Comparison of ENCODE assay signal across 1 cellular context in the genomic region with DNA sequence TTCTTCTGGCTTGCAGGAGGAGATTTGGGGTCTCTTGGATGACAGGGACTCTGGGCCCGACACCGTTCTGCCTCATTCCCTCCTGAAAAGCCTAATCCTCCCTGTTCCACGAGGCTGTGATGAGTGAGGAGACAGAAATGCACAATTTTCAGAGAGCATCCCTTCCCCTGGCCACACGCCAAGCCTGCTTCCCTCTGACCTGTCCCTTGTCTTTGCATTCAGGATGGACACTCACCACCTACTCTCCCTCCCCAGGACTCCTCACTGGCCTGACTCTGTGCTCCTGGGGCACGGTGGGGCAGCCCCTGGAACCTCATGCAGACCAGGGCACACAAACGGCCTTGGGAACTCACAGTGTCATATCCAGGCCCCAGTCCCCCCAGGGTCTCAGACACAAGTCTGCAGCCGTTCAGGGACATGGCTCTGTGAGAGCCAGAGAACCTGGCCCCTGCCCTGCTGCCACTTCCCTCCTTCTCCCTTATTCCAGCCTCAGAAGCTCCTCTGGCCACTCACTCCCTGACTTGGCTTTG.
TF ChIP-seq lines count a peak whose summit lies in the region.

No MANE protein-coding gene starts in this region.

TF ChIP-seq in GM23338, 12 proteins besides CTCF, POLR2A, EP300 and RAD21:
- TF ChIP-seq STAT1 (IDR thresholded peaks at IDR 0.05; ENCODE audit: unreplicated experiment) (no peak), EZH2phosphoT487 (IDR thresholded peaks at IDR 0.05; ENCODE audit: unreplicated experiment) (no peak), JUNB (IDR thresholded peaks at IDR 0.05; ENCODE audit: unreplicated experiment) (no peak), NANOG (IDR thresholded peaks at IDR 0.05; ENCODE audit: borderline replicate concordance) (no peak), CREB1 (CRISPR knock-in tag; IDR thresholded peaks at IDR 0.05; ENCODE audit: low read depth) (no peak), POLR2AphosphoS5 (IDR thresholded peaks at IDR 0.05; ENCODE audit: low read depth) (no peak)
- TF ChIP-seq, protein P1, sequence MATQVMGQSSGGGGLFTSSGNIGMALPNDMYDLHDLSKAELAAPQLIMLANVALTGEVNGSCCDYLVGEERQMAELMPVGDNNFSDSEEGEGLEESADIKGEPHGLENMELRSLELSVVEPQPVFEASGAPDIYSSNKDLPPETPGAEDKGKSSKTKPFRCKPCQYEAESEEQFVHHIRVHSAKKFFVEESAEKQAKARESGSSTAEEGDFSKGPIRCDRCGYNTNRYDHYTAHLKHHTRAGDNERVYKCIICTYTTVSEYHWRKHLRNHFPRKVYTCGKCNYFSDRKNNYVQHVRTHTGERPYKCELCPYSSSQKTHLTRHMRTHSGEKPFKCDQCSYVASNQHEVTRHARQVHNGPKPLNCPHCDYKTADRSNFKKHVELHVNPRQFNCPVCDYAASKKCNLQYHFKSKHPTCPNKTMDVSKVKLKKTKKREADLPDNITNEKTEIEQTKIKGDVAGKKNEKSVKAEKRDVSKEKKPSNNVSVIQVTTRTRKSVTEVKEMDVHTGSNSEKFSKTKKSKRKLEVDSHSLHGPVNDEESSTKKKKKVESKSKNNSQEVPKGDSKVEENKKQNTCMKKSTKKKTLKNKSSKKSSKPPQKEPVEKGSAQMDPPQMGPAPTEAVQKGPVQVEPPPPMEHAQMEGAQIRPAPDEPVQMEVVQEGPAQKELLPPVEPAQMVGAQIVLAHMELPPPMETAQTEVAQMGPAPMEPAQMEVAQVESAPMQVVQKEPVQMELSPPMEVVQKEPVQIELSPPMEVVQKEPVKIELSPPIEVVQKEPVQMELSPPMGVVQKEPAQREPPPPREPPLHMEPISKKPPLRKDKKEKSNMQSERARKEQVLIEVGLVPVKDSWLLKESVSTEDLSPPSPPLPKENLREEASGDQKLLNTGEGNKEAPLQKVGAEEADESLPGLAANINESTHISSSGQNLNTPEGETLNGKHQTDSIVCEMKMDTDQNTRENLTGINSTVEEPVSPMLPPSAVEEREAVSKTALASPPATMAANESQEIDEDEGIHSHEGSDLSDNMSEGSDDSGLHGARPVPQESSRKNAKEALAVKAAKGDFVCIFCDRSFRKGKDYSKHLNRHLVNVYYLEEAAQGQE (IDR thresholded peaks at IDR 0.05; ENCODE audit: unreplicated experiment), result no peak
- TF ChIP-seq, protein P2, sequence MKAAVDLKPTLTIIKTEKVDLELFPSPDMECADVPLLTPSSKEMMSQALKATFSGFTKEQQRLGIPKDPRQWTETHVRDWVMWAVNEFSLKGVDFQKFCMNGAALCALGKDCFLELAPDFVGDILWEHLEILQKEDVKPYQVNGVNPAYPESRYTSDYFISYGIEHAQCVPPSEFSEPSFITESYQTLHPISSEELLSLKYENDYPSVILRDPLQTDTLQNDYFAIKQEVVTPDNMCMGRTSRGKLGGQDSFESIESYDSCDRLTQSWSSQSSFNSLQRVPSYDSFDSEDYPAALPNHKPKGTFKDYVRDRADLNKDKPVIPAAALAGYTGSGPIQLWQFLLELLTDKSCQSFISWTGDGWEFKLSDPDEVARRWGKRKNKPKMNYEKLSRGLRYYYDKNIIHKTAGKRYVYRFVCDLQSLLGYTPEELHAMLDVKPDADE (IDR thresholded peaks at IDR 0.05), result no peak
